In genomic region chr12:52089491-52089890, GRCh38 we compare ENCODE assay signal across 29 cellular contexts. TPM values are rescaled to one million over a fixed set of nuclear protein-coding genes. Genes with fewer than 3 reads are reported as not detected.
"Had no signal": no experiment of that assay in that cellular context is flagged by ENCODE, and none has a peak within 500 bp of the region (broad histone marks: within the 10 kb centered on the region; RNA-seq: fewer than 3 reads in every experiment).

No MANE protein-coding gene starts in this region.

- H3K36me3 Mint-ChIP-seq: natural killer cell treated with Interleukin-12 subunit alpha and Interleukin-12 subunit beta and Interleukin-15 and Interleukin-18, amount 100 ng/mL, for 72 hours; stimulated activated memory B cell treated with anti-CD40 and anti-IgM and Interleukin-4, amounts not matched to agents 10 μg/mL and 1 μg/mL and 100 μg/mL, for 72 hours had no signal

- H3K27ac Mint-ChIP-seq: immature natural killer cell; natural killer cell treated with Interleukin-12 subunit alpha and Interleukin-12 subunit beta and Interleukin-15 and Interleukin-18, amount 100 ng/mL, for 72 hours; stimulated activated naive CD8-positive, alpha-beta T cell treated with anti-CD3 and anti-CD28 coated beads, Interleukin-15, Interleukin-2, amounts not matched to agents 100 ng/mL and 50 ng/mL, for 24 hours had no signal

- H3K36me3 ChIP-seq: esophagus squamous epithelium, gastroesophageal sphincter, prostate gland, spleen, tibial artery, upper lobe of left lung, vagina had no signal

- H3K9me3 ChIP-seq: esophagus squamous epithelium, gastroesophageal sphincter, prostate gland, spleen, tibial artery, upper lobe of left lung, vagina had no signal

- DNase-seq: effector memory CD8-positive, alpha-beta T cell; esophagus squamous epithelium; foreskin fibroblast; glutamatergic neuron; immature natural killer cell; left colon; left ventricle myocardium superior; mesenchymal stem cell; midbrain; occipital lobe; spleen; stimulated activated CD4-positive, alpha-beta T cell treated with anti-CD3 and anti-CD28 coated beads, Interleukin-15, amount 100 ng/mL, for 24 hours; stimulated activated CD4-positive, alpha-beta T cell treated with anti-CD3 and anti-CD28 coated beads, Interleukin-1b, Interleukin-23, amount 100 ng/mL, for 48 hours; stimulated activated CD4-positive, alpha-beta T cell treated with anti-CD3 and anti-CD28 coated beads, Interleukin-4, amount 100 ng/mL, for 24 hours; tibial artery had no signal

- H3K27ac ChIP-seq: esophagus squamous epithelium, gastroesophageal sphincter, parathyroid adenoma, spleen, tibial artery, upper lobe of left lung, vagina had no signal

- H3K4me3 Mint-ChIP-seq: effector memory CD8-positive, alpha-beta T cell; immature natural killer cell; natural killer cell treated with Interleukin-12 subunit alpha and Interleukin-12 subunit beta and Interleukin-15 and Interleukin-18, amount 100 ng/mL, for 72 hours; stimulated activated memory B cell treated with anti-CD40 and anti-IgM and Interleukin-4, amounts not matched to agents 10 μg/mL and 1 μg/mL and 100 μg/mL, for 72 hours; stimulated activated naive CD8-positive, alpha-beta T cell treated with anti-CD3 and anti-CD28 coated beads, Interleukin-15, Interleukin-2, amounts not matched to agents 100 ng/mL and 50 ng/mL, for 24 hours had no signal

- ATAC-seq: effector memory CD8-positive, alpha-beta T cell; gastroesophageal sphincter; left colon; left ventricle myocardium superior; natural killer cell treated with Interleukin-12 subunit alpha and Interleukin-12 subunit beta and Interleukin-15 and Interleukin-18, amount 100 ng/mL, for 72 hours; sciatic nerve had no signal

- H3K4me3 ChIP-seq: esophagus squamous epithelium, gastroesophageal sphincter, lung, prostate gland, spleen, tibial artery, upper lobe of left lung, vagina had no signal

- H2AFZ ChIP-seq: parathyroid adenoma had no signal

- H3K4me1 Mint-ChIP-seq: immature natural killer cell had no signal

- H3K9ac ChIP-seq: parathyroid adenoma had no signal

- H3K27me3 ChIP-seq: upper lobe of left lung, vagina had no signal

- H3K9me3 Mint-ChIP-seq: effector memory CD8-positive, alpha-beta T cell; immature natural killer cell; natural killer cell treated with Interleukin-12 subunit alpha and Interleukin-12 subunit beta and Interleukin-15 and Interleukin-18, amount 100 ng/mL, for 72 hours; stimulated activated memory B cell treated with anti-CD40 and anti-IgM and Interleukin-4, amounts not matched to agents 10 μg/mL and 1 μg/mL and 100 μg/mL, for 72 hours; stimulated activated naive CD8-positive, alpha-beta T cell treated with anti-CD3 and anti-CD28 coated beads, Interleukin-15, Interleukin-2, amounts not matched to agents 100 ng/mL and 50 ng/mL, for 24 hours had no signal

- H3K4me1 ChIP-seq: esophagus squamous epithelium, gastroesophageal sphincter, tibial artery, upper lobe of left lung, vagina had no signal

- H3K79me2 ChIP-seq: parathyroid adenoma had no signal

RNA-seq across cellular contexts. Expression of gene SMIM41, which starts 10.0 kb away (rescaled TPM):
- total RNA-seq: epithelial cell of proximal tubule; kidney epithelial cell; left ventricle myocardium superior; natural killer cell treated with Interleukin-12 subunit alpha and Interleukin-12 subunit beta and Interleukin-15 and Interleukin-18, amount 100 ng/mL, for 72 hours; occipital lobe; skeletal muscle tissue; temporal lobe had no signal
- polyA plus RNA-seq: immature natural killer cell had no signal
